24 cellular contexts compared by ENCODE assay signal in the genomic region with DNA sequence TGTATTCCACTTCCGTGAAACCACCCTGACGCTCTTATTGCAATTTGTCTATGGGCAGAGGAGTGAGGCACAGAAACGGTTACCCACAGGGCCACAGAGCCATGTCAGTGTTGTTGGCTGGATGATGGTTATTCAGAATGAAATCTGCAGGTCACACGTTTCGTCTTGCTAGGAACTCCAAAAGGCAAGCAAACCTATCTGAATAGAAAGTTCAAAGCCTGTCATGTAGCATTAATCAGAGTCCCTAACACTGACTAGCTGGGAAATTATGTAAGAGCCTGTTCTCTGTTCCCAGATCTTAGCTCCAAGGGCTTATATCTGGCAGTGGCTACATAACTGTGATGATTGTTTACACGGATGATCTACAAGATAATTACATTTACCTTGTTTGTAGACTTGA. TPM values are rescaled to one million over a fixed set of nuclear protein-coding genes. Genes with fewer than 3 reads are reported as not detected.
A peak's percentile ranks its signal among the peaks of the same experiment; 100 is the strongest.
DNase-seq lines count a peak whose midpoint lies in the region; ATAC-seq and TF ChIP-seq lines count a peak whose summit lies in the region.
"Had no signal": no experiment of that assay in that cellular context is flagged by ENCODE, and none has a peak within 500 bp of the region (broad histone marks: within the 10 kb centered on the region; RNA-seq: fewer than 3 reads in every experiment).

No MANE protein-coding gene starts in this region.

- no peak overlapping the region for H3K4ac ChIP-seq in neuronal stem cell (ENCODE audit: low read length)

- H3K4me2 ChIP-seq in neuronal stem cell (ENCODE audit: insufficient read depth, low read length, poor library complexity, severe bottlenecking) = peak overlapping the region; percentile 96
- no peak overlapping the region for H3K4me2 ChIP-seq in OCI-LY7 (ENCODE audit: low read length)
- H3K4me2 ChIP-seq: KMS-11 had no signal

- peak overlapping the region; percentile 32 for H3K4me3 ChIP-seq in endocrine pancreas (ENCODE audit: control insufficient read depth, insufficient read depth, low read length)
- no peak overlapping the region for H3K4me3 ChIP-seq in neuronal stem cell (ENCODE audit: low read length in 2 of 2)
- no peak overlapping the region for H3K4me3 ChIP-seq in brain microvascular endothelial cell (ENCODE audit: low read depth, low read length)
- no peak overlapping the region for H3K4me3 ChIP-seq in OCI-LY7 (ENCODE audit: low read depth, low read length, poor library complexity, severe bottlenecking)
- H3K4me3 ChIP-seq: thoracic aorta had no signal

- H3K27me3 ChIP-seq in endocrine pancreas (ENCODE audit: control insufficient read depth, insufficient read depth, low read length) (no peaks in the 10 kb centered on the region), neuronal stem cell (ENCODE audit: control insufficient read depth in 3 of 3, insufficient read depth in 3 of 3, low read depth in 1 of 3, low read length in 3 of 3) (peaks cover 8 to 46% (median 35%) of the 10 kb centered on the region in 3 experiments), brain microvascular endothelial cell (replicated peaks) (peaks cover 11% of the 10 kb centered on the region)

- in situ Hi-C loops in brain microvascular endothelial cell (cut with HindIII; ENCODE audit: low pct_ligation_motif_present, low sequenced_read_pairs) = no loop called here

- no peak overlapping the region for H2AK5ac ChIP-seq in neuronal stem cell (ENCODE audit: low read depth, low read length)

- no peak overlapping the region for H2BK15ac ChIP-seq in neuronal stem cell (ENCODE audit: low read length)

- BruUV-seq in OCI-LY7 (replicated peaks; lab: Mats Ljungman, UMichigan) = no TSS peak

- H3K9ac ChIP-seq in endocrine pancreas (ENCODE audit: control insufficient read depth, insufficient read depth, low read length) (no peak overlapping the region), neuronal stem cell (ENCODE audit: low read depth, low read length, poor library complexity) (no peak overlapping the region)
- H3K9ac ChIP-seq: KMS-11 had no signal

- H3K14ac ChIP-seq in neuronal stem cell (ENCODE audit: low read length) = no peak overlapping the region

- H4K8ac ChIP-seq in neuronal stem cell (ENCODE audit: low read depth, low read length) = no peak overlapping the region

- H4K91ac ChIP-seq in neuronal stem cell (ENCODE audit: low read depth, low read length, poor library complexity) = no peak overlapping the region

- POLR2A ChIA-PET in OCI-LY7 (lab: Charles Lee) = no interaction called here

- H2AFZ ChIP-seq in neuronal stem cell (ENCODE audit: low read length) = peak overlapping the region; percentile 3
- H2AFZ ChIP-seq in OCI-LY7 (ENCODE audit: low read length) = no peak overlapping the region

- H2BK5ac ChIP-seq in neuronal stem cell (ENCODE audit: low read length) = no peak overlapping the region

- H3K36me3 ChIP-seq in endocrine pancreas (ENCODE audit: control insufficient read depth, insufficient read depth, low read length) (no peaks in the 10 kb centered on the region), neuronal stem cell (replicated peaks in 1 of 2; ENCODE audit: control insufficient read depth in 2 of 2, insufficient read depth in 2 of 2, low read length in 2 of 2) (no peaks in the 10 kb centered on the region), brain microvascular endothelial cell (replicated peaks) (no peaks in the 10 kb centered on the region), OCI-LY7 (ENCODE audit: insufficient read depth, low read length) (no peaks in the 10 kb centered on the region)
- H3K36me3 ChIP-seq: breast epithelium, thoracic aorta had no signal

- H3K27ac ChIP-seq in neuronal stem cell (replicated peaks; ENCODE audit: low read length) (no peak overlapping the region), brain microvascular endothelial cell (no peak overlapping the region), OCI-LY7 (ENCODE audit: low read depth, low read length, poor library complexity, severe bottlenecking) (no peak overlapping the region)
- H3K27ac ChIP-seq: breast epithelium, epithelial cell of prostate, KMS-11, thoracic aorta had no signal

- no peak for ATAC-seq in GM21619 (IDR thresholded peaks at IDR 0.05; ENCODE audit: unreplicated experiment)
- ATAC-seq: activated T-cell treated with anti-CD3 and anti-CD28 coated beads, Interleukin-2, amount 50 U/mL, for 72 hours; left colon had no signal

- H3K18ac ChIP-seq in neuronal stem cell (ENCODE audit: low read length) = no peak overlapping the region

- no peak overlapping the region for H2BK120ac ChIP-seq in neuronal stem cell (ENCODE audit: low read depth, low read length)

- intact Hi-C loops in OCI-LY7 (cut with micrococcal nuclease; ENCODE audit: unreplicated experiment) = no loop called here

- TF ChIP-seq CTCF in GM10266 (IDR thresholded peaks at IDR 0.05; ENCODE audit: control insufficient read depth, insufficient read depth, low read depth, missing control alignments) (no peak), brain microvascular endothelial cell (IDR thresholded peaks at IDR 0.05; ENCODE audit: low read depth, low read length, missing control alignments) (no peak), OCI-LY7 (conservative IDR thresholded peaks at IDR 0.05; ENCODE audit: low read length) (no peak)

- no CpG with 5 or more reads among the region's 6 CpGs for WGBS in neuronal stem cell (ENCODE audit: extremely low coverage in 2 of 2, insufficient read length in 2 of 2, insufficient replicate concordance in 1 of 2), 2 donors

- no peak overlapping the region for H3K23ac ChIP-seq in neuronal stem cell (ENCODE audit: low read depth, low read length, poor library complexity)

- H3K9me3 ChIP-seq in endocrine pancreas (ENCODE audit: control insufficient read depth, low read length) (no peaks in the 10 kb centered on the region), neuronal stem cell (replicated peaks in 1 of 2; ENCODE audit: control insufficient read depth in 2 of 2, insufficient read depth in 1 of 2, low read depth in 1 of 2, low read length in 2 of 2) (no peaks in the 10 kb centered on the region), OCI-LY7 (ENCODE audit: low read length) (no peaks in the 10 kb centered on the region)
- H3K9me3 ChIP-seq: breast epithelium, thoracic aorta had no signal

- H3K9me2 ChIP-seq in OCI-LY7 (ENCODE audit: insufficient read depth, low read length) = no peaks in the 10 kb centered on the region

- no peaks in the 10 kb centered on the region for H3K79me1 ChIP-seq in neuronal stem cell (ENCODE audit: low read depth, low read length)

- no peaks in the 10 kb centered on the region for H4K20me1 ChIP-seq in OCI-LY7 (ENCODE audit: insufficient read depth, low read length)

- no peak overlapping the region for H2BK12ac ChIP-seq in neuronal stem cell (ENCODE audit: low read length)

- no peaks in the 10 kb centered on the region for H3K4me1 ChIP-seq in endocrine pancreas (ENCODE audit: control insufficient read depth, insufficient read depth, low read length)
- peaks cover 0 to 8% of the 10 kb centered on the region in 2 donors for H3K4me1 ChIP-seq in neuronal stem cell (ENCODE audit: control insufficient read depth in 2 of 2, insufficient read depth in 1 of 2, low read depth in 1 of 2, low read length in 2 of 2)
- H3K4me1 ChIP-seq in OCI-LY7 (ENCODE audit: insufficient read depth, low read length, poor library complexity, severe bottlenecking) = no peaks in the 10 kb centered on the region
- H3K4me1 ChIP-seq: breast epithelium had no signal

- CTCF ChIA-PET in OCI-LY7 (lab: Charles Lee; ENCODE audit: unreplicated experiment) = no interaction called here

- peak; percentile 12 for DNase-seq in COLO829 (ENCODE audit: low spot score)
- peak; percentile 57 for DNase-seq in NCI-H748 (lab: John Stamatoyannopoulos, UW; ENCODE audit: unreplicated experiment)
- DNase-seq in neuronal stem cell (ENCODE audit: low spot score) = no peak
- DNase-seq in GM10266 (ENCODE audit: extremely low spot score) = no peak
- no peak for DNase-seq in brain microvascular endothelial cell
- no peak for DNase-seq in OCI-LY7 (ENCODE audit: low spot score)
- DNase-seq: activated CD8-positive, alpha-beta memory T cell treated with anti-CD3 and anti-CD28 coated beads for 24 hours; activated T-cell treated with anti-CD3 and anti-CD28 coated beads, Interleukin-2, amount 50 U/mL, for 72 hours; CD8-positive, alpha-beta memory T cell; dermis blood vessel endothelial cell; DND-41; left colon; MV-4-11; NCI-H2081 treated with DMSO at 0.1 percent for 48 hours; NCI-H510A treated with DMSO at 0.1 percent for 48 hours; OCI-M1; SIG-M5 had no signal

- H3K79me2 ChIP-seq in OCI-LY7 (ENCODE audit: insufficient read depth, low read depth, low read length) = no peaks in the 10 kb centered on the region

RNA-seq across cellular contexts. Expression of a gene that starts 1.3 kb away (rescaled TPM):
- polyA plus RNA-seq in neuronal stem cell (2013, experiment 1 of 2) = 0.08 TPM
- 0.12 TPM for polyA plus RNA-seq in neuronal stem cell (2013, experiment 2 of 2)
- not detected in 2 replicates for total RNA-seq in OCI-LY7 (2014; rRNA removed; shearing (Covaris generic))
- not detected in 2 replicates for total RNA-seq in OCI-LY7 (2022)
- total RNA-seq: activated T-cell treated with anti-CD3 and anti-CD28 coated beads, Interleukin-2, amount 50 U/mL, for 72 hours; breast epithelium; CD8-positive, alpha-beta memory T cell; dermis blood vessel endothelial cell; T-helper 2 cell treated with Interferon-gamma antibody and Interleukin-4, amounts not matched to agents 100 ng/mL and 5 ng/mL, for 36 hours; thoracic aorta had no signal
- polyA plus RNA-seq: CD8-positive, alpha-beta memory T cell had no signal

Comparison
In these comparisons a context has a peak if more than half of its experiments do, and no peak if none do; other contexts are left out.
1. DNase-seq: peak in COLO829 (single experiment) and NCI-H748 (single experiment); none in neuronal stem cell (single experiment), GM10266 (single experiment), brain microvascular endothelial cell (single experiment) and OCI-LY7 (single experiment).